Comparison of ENCODE assay signal across 9 cellular contexts in the genomic region with DNA sequence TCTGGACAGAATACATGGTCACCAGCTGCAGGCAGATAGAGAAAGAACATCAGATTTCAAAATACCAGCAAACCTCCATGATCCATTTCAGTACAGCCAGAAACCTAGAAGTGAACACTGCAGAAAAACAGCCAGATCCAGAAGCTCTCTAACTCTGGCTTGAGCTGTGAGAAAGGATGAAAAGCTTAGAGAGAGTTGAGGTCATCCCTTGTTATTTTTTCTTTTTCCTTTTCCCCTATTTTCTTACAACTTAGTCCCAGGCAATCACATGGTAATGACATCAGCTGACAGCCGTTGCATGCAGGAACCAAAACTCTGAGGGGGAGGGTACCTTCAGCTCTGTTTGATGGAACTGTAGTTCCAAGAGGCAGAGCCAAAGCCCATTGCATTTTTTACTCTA.
DNase-seq lines count a peak whose midpoint lies in the region; ATAC-seq and TF ChIP-seq lines count a peak whose summit lies in the region.
"Had no signal": no experiment of that assay in that cellular context is flagged by ENCODE, and none has a peak within 500 bp of the region (broad histone marks: within the 10 kb centered on the region; RNA-seq: fewer than 3 reads in every experiment).

No MANE protein-coding gene starts in this region.

- no peak overlapping the region for H3K4me3 ChIP-seq in breast epithelium
- H3K4me3 ChIP-seq in mammary epithelial cell (replicated peaks in 1 of 3; ENCODE audit: insufficient read depth in 1 of 3, low read depth in 2 of 3, low read length in 3 of 3): no peak overlapping the region
- H3K4me3 ChIP-seq in aorta (ENCODE audit: low read length in 2 of 2): no peak overlapping the region

- no peak overlapping the region for H2AFZ ChIP-seq in mammary epithelial cell (ENCODE audit: low read depth, low read length)

- H3K9me3 ChIP-seq in breast epithelium (no peaks in the 10 kb centered on the region), mammary epithelial cell (replicated peaks; ENCODE audit: insufficient read depth, low read length) (no peaks in the 10 kb centered on the region), aorta (ENCODE audit: control insufficient read depth, low read length) (no peaks in the 10 kb centered on the region)

- dilution Hi-C loops in mammary epithelial cell (cut with HindIII; ENCODE audit: low sequenced_read_pairs): loop anchor here (5.0 kb wide), 1 partner anchor 99 kb away; no protein-coding TSS in a partner anchor

- H3K27me3 ChIP-seq in breast epithelium (no peaks in the 10 kb centered on the region), mammary epithelial cell (ENCODE audit: insufficient read depth, low read length) (no peaks in the 10 kb centered on the region), aorta (ENCODE audit: control insufficient read depth in 1 of 2, insufficient read depth in 2 of 2, low read length in 1 of 2) (no peaks in the 10 kb centered on the region)

- BruUV-seq in mammary epithelial cell (replicated peaks; lab: Mats Ljungman, UMichigan): no TSS peak

- CTCF ChIA-PET in mammary epithelial cell (lab: Charles Lee; ENCODE audit: low non-redundant PET): interaction anchor here (0.5 kb wide), 1 partner anchor 115 kb away, joined by 4 read pairs; no protein-coding TSS in a partner anchor

- H3K4me1 ChIP-seq in breast epithelium (peaks cover 0 to 6% of the 10 kb centered on the region in 2 donors), mammary epithelial cell (ENCODE audit: insufficient read depth, low read length) (no peaks in the 10 kb centered on the region), aorta (ENCODE audit: control insufficient read depth in 1 of 2, insufficient read depth in 2 of 2, low read length in 2 of 2) (peaks cover 0 to 8% of the 10 kb centered on the region in 2 donors)

- in situ Hi-C loops in mammary epithelial cell (cut with MboI; ENCODE audit: low sequenced_read_pairs in 2 of 2): no loop called here

- H3K9ac ChIP-seq in mammary epithelial cell (ENCODE audit: insufficient read depth, low read length): no peak overlapping the region

- DNase-seq in breast epithelium (ENCODE audit: low spot score in 2 of 2) (no peak), mammary epithelial cell (no peak), caudate nucleus (lab: John Stamatoyannopoulos, UW) (peak in 39 of 61 donors; percentile 8 to 70 (median 34)), left kidney (ENCODE audit: low read depth, low spot score) (peak; percentile 74), aorta (peak in 1 of 2 donors; percentile 52), cerebellum (ENCODE audit: low spot score) (no peak), immature natural killer cell (no peak), T1000 (lab: John Stamatoyannopoulos, UW) (no peak)
- DNase-seq: MM.1S had no signal

- H3K27ac ChIP-seq in breast epithelium (peak overlapping the region; percentile 24 to 65), mammary epithelial cell (ENCODE audit: insufficient read depth, low read depth, low read length) (no peak overlapping the region), caudate nucleus (ENCODE audit: low read depth, low read length) (peak overlapping the region; percentile 97), aorta (ENCODE audit: low read depth in 1 of 2, low read length in 2 of 2) (no peak overlapping the region)

- no peak for TF ChIP-seq POLR2A in breast epithelium (IDR thresholded peaks at IDR 0.05)

- H3K36me3 ChIP-seq in breast epithelium (no peaks in the 10 kb centered on the region), mammary epithelial cell (ENCODE audit: insufficient read depth, low read length) (no peaks in the 10 kb centered on the region), aorta (ENCODE audit: control insufficient read depth in 1 of 2, insufficient read depth in 2 of 2, low read length in 1 of 2) (no peaks in the 10 kb centered on the region)

- peaks cover 27 to 70% of the 10 kb centered on the region in 2 donors for H3K4me1 Mint-ChIP-seq in immature natural killer cell

- no peaks in the 10 kb centered on the region for H3K9me3 Mint-ChIP-seq in immature natural killer cell

- intact Hi-C loops in breast epithelium (cut with DNase I; ENCODE audit: low total_unique reads) (no loop called here), mammary epithelial cell (cut with micrococcal nuclease) (no loop called here), aorta (cut with DNase I) (no loop called here)

- peak; percentile 48 for ATAC-seq in aorta (ENCODE audit: low FRiP score)

- no peak overlapping the region for H3K4me3 Mint-ChIP-seq in immature natural killer cell

- H3K27me3 Mint-ChIP-seq in immature natural killer cell (ENCODE audit: low read depth in 3 of 3): peaks cover 0 to 1% (median 0%) of the 10 kb centered on the region in 3 donors

- peaks cover 0 to 5% (median 0%) of the 10 kb centered on the region in 3 donors for H3K36me3 Mint-ChIP-seq in immature natural killer cell

- no peak overlapping the region for H3K4me2 ChIP-seq in mammary epithelial cell (ENCODE audit: insufficient read depth, low read depth, low read length)

- H3K27ac Mint-ChIP-seq in immature natural killer cell: no peak overlapping the region

- no peaks in the 10 kb centered on the region for H4K20me1 ChIP-seq in mammary epithelial cell (ENCODE audit: insufficient read depth, low read length)

- TF ChIP-seq CTCF in breast epithelium (IDR thresholded peaks at IDR 0.05): no peak
- TF ChIP-seq CTCF in mammary epithelial cell (conservative IDR thresholded peaks at IDR 0.05 in 1 of 2, IDR thresholded peaks at IDR 0.05 in 1 of 2; ENCODE audit: extremely low read depth in 1 of 2, insufficient read depth in 1 of 2, low read depth in 1 of 2, low read length in 2 of 2): no peak

- H3K79me2 ChIP-seq in mammary epithelial cell (ENCODE audit: insufficient read depth, low read length): peaks cover 92% of the 10 kb centered on the region

- 17% methylated on average over 1 of the region's 1 CpG for WGBS in mammary epithelial cell (ENCODE audit: low coverage, missing lambda C conversion rate)
- WGBS in aorta, 2 donors: 0 to 2% methylated on average over 1 of the region's 1 CpG

Comparison
In these comparisons a context has a peak if more than half of its experiments do, and no peak if none do; other contexts are left out.
1. H3K27ac ChIP-seq: peak in breast epithelium (2 of 2) and caudate nucleus (single experiment); none in mammary epithelial cell (single experiment) and aorta (0 of 2).
2. DNase-seq: peak in caudate nucleus (39 of 61) and left kidney (single experiment); none in breast epithelium (0 of 2), mammary epithelial cell (single experiment), cerebellum (single experiment), immature natural killer cell (0 of 3) and T1000 (single experiment).